1 cellular context compared by ENCODE assay signal in the genomic region with DNA sequence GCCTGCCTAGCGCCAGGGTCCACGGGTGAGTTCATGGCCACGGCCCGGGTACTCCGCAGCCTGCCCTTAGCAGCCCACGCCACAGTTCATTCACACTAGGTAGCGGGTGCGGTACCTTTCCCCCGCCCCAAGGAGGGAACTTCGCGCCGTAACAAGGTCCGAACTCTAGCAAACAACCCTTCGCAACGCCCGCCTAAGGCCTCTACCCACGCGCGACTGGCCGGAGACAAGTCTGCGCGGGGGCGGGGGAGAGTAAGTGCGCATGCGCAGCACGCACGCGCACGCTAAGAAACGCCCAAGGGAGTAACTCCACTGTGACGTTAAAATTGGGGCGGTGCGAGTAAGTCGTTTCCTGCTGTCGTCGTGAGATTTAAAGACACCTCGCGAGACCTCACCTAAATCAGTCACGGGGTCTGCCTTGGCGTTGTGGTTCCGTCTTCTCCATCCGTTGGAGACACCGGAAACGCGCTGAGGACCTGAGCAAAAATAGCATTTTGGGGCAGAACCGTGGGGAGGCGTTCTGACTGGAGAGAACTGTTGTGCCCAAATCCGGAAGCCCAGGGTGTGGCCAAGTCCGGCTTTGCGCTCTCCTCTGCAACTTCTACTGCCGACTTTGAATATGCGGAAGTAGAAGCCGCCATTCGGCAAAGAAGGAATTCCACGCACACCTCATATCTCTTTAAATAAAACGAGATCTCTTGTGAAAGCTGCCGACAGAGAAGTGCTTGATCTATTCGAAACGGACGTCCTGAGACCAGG.
TF ChIP-seq lines count a peak whose summit lies in the region.

A gene with protein sequence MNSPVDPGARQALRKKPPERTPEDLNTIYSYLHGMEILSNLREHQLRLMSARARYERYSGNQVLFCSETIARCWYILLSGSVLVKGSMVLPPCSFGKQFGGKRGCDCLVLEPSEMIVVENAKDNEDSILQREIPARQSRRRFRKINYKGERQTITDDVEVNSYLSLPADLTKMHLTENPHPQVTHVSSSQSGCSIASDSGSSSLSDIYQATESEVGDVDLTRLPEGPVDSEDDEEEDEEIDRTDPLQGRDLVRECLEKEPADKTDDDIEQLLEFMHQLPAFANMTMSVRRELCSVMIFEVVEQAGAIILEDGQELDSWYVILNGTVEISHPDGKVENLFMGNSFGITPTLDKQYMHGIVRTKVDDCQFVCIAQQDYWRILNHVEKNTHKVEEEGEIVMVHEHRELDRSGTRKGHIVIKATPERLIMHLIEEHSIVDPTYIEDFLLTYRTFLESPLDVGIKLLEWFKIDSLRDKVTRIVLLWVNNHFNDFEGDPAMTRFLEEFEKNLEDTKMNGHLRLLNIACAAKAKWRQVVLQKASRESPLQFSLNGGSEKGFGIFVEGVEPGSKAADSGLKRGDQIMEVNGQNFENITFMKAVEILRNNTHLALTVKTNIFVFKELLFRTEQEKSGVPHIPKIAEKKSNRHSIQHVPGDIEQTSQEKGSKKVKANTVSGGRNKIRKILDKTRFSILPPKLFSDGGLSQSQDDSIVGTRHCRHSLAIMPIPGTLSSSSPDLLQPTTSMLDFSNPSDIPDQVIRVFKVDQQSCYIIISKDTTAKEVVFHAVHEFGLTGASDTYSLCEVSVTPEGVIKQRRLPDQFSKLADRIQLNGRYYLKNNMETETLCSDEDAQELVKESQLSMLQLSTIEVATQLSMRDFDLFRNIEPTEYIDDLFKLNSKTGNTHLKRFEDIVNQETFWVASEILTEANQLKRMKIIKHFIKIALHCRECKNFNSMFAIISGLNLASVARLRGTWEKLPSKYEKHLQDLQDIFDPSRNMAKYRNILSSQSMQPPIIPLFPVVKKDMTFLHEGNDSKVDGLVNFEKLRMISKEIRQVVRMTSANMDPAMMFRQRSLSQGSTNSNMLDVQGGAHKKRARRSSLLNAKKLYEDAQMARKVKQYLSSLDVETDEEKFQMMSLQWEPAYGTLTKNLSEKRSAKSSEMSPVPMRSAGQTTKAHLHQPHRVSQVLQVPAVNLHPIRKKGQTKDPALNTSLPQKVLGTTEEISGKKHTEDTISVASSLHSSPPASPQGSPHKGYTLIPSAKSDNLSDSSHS (N-terminal part only) (minus strand): TSS at position 234 of the 759 bp plus-strand sequence. CDS start 199 bp downstream, at position 35.

TF ChIP-seq in K562, 482 proteins besides CTCF, POLR2A, EP300 and RAD21 (continued from another document and continues in another):
- TF ChIP-seq ZBTB40 (IDR thresholded peaks at IDR 0.05): peak; percentile 87
- TF ChIP-seq ZBTB40 (CRISPR knock-in tag; IDR thresholded peaks at IDR 0.05): no peak
- peak in 1 of 2 experiments; percentile 94; a peak in 2 of 4 replicates for TF ChIP-seq SRF (CRISPR knock-in tag; IDR thresholded peaks at IDR 0.05)
- TF ChIP-seq YBX1 (IDR thresholded peaks at IDR 0.05): no peak
- TF ChIP-seq MAFG (tag; conservative IDR thresholded peaks at IDR 0.05): no peak
- peak; percentile 76 for TF ChIP-seq SAP30 (IDR thresholded peaks at IDR 0.05; ENCODE audit: borderline replicate concordance, insufficient read depth, low read depth, low read length, poor library complexity, severe bottlenecking)
- TF ChIP-seq CC2D1A (IDR thresholded peaks at IDR 0.05): peak; percentile 86
- peak; percentile 56; the same call in 1 of the 2 replicates for TF ChIP-seq CHAMP1 (IDR thresholded peaks at IDR 0.05)
- no peak for TF ChIP-seq GATA2 (CRISPR knock-in tag; IDR thresholded peaks at IDR 0.05)
- TF ChIP-seq NFXL1 (CRISPR knock-in tag; IDR thresholded peaks at IDR 0.05): 0 out of 2 replicates have a peak, but pooled peaks have one; percentile 51
- TF ChIP-seq, protein P1, sequence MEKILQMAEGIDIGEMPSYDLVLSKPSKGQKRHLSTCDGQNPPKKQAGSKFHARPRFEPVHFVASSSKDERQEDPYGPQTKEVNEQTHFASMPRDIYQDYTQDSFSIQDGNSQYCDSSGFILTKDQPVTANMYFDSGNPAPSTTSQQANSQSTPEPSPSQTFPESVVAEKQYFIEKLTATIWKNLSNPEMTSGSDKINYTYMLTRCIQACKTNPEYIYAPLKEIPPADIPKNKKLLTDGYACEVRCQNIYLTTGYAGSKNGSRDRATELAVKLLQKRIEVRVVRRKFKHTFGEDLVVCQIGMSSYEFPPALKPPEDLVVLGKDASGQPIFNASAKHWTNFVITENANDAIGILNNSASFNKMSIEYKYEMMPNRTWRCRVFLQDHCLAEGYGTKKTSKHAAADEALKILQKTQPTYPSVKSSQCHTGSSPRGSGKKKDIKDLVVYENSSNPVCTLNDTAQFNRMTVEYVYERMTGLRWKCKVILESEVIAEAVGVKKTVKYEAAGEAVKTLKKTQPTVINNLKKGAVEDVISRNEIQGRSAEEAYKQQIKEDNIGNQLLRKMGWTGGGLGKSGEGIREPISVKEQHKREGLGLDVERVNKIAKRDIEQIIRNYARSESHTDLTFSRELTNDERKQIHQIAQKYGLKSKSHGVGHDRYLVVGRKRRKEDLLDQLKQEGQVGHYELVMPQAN (IDR thresholded peaks at IDR 0.05; ENCODE audit: borderline replicate concordance): peak; percentile 86; the same call in 1 of the 2 replicates
- TF ChIP-seq MAZ (CRISPR knock-in tag; conservative IDR thresholded peaks at IDR 0.05 in 1 of 2, IDR thresholded peaks at IDR 0.05 in 1 of 2): peak; percentile 68 to 86; a peak in 2 of 4 replicates
- peak; percentile 69 for TF ChIP-seq NFIC (IDR thresholded peaks at IDR 0.05)
- no peak for TF ChIP-seq KLF10 (CRISPR knock-in tag; IDR thresholded peaks at IDR 0.05)
- no peak for TF ChIP-seq PRMT5 (CRISPR knock-in tag; IDR thresholded peaks at IDR 0.05)
- TF ChIP-seq POLR2H (tag; IDR thresholded peaks at IDR 0.05; ENCODE audit: low read depth): peak; percentile 93
- no peak for TF ChIP-seq ZNF444 (CRISPR knock-in tag; IDR thresholded peaks at IDR 0.05)
- no peak for TF ChIP-seq KAT7 (CRISPR knock-in tag; IDR thresholded peaks at IDR 0.05; ENCODE audit: borderline replicate concordance)
- no peak for TF ChIP-seq SP2 (IDR thresholded peaks at IDR 0.05; ENCODE audit: extremely low read depth, low read depth, low read length, poor library complexity, severe bottlenecking)
- TF ChIP-seq, protein P2, sequence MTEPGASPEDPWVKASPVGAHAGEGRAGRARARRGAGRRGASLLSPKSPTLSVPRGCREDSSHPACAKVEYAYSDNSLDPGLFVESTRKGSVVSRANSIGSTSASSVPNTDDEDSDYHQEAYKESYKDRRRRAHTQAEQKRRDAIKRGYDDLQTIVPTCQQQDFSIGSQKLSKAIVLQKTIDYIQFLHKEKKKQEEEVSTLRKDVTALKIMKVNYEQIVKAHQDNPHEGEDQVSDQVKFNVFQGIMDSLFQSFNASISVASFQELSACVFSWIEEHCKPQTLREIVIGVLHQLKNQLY (CRISPR knock-in tag; conservative IDR thresholded peaks at IDR 0.05): 0 out of 4 replicates have a peak, but pooled peaks of 1 of the 2 experiments have one; percentile 9
- no peak for TF ChIP-seq SIRT6 (IDR thresholded peaks at IDR 0.05; ENCODE audit: low read depth, low read length)
- 0 out of 2 replicates have a peak, but pooled peaks have one; percentile 2 for TF ChIP-seq CGGBP1 (CRISPR knock-in tag; IDR thresholded peaks at IDR 0.05)
- TF ChIP-seq ZNF146 (CRISPR knock-in tag; IDR thresholded peaks at IDR 0.05; ENCODE audit: unreplicated experiment): no peak
- no peak for TF ChIP-seq SMARCA4 (IDR thresholded peaks at IDR 0.05)
- peak; percentile 96 for TF ChIP-seq ARNT (IDR thresholded peaks at IDR 0.05)
- TF ChIP-seq GTF2F1 (IDR thresholded peaks at IDR 0.05; ENCODE audit: low read depth, low read length): 0 out of 2 replicates have a peak, but pooled peaks have one; percentile 73
- TF ChIP-seq HNRNPLL (IDR thresholded peaks at IDR 0.05; ENCODE audit: low read depth, low read length, poor library complexity, severe bottlenecking): peak; percentile 67
- no peak for TF ChIP-seq NCOA6 (IDR thresholded peaks at IDR 0.05)
- no peak for TF ChIP-seq PHB (CRISPR knock-in tag; IDR thresholded peaks at IDR 0.05)
- no peak for TF ChIP-seq RBM39 (optimal IDR thresholded peaks at IDR 0.05; ENCODE audit: low read depth, low read length)
- TF ChIP-seq MCM3 (IDR thresholded peaks at IDR 0.05): no peak
- TF ChIP-seq ZNF280A (IDR thresholded peaks at IDR 0.05; ENCODE audit: low read depth, partially characterized antibody): no peak
- TF ChIP-seq WHSC1 (IDR thresholded peaks at IDR 0.05; ENCODE audit: low read length): no peak
